In genomic region chr10:69629519-69629896, GRCh38 we compare ENCODE assay signal across 9 cellular contexts. TPM values are rescaled to one million over a fixed set of nuclear protein-coding genes. Genes with fewer than 3 reads are reported as not detected.
DNase-seq lines count a peak whose midpoint lies in the region; ATAC-seq, FAIRE-seq and TF ChIP-seq lines count a peak whose summit lies in the region.
"Had no signal": no experiment of that assay in that cellular context is flagged by ENCODE, and none has a peak within 500 bp of the region (broad histone marks: within the 10 kb centered on the region; RNA-seq: fewer than 3 reads in every experiment).

No MANE protein-coding gene starts in this region.

- H3K9ac ChIP-seq in K562 (ENCODE audit: insufficient read depth in 1 of 2, low read depth in 2 of 2, low read length in 2 of 2) = no peak overlapping the region

- no peak for TF ChIP-seq RAD21 in K562 (CRISPR knock-in tag; conservative IDR thresholded peaks at IDR 0.05 in 1 of 2, IDR thresholded peaks at IDR 0.05 in 1 of 2)

- CTCF ChIA-PET in K562 (lab: Yijun Ruan, JAX; ENCODE audit: low intra/inter-chr PET ratio) = interaction anchor here (0.9 to 1.4 kb wide), 3 partner anchors 9 to 14 kb away, joined by 3 to 7 read pairs (median 5); no protein-coding TSS in a partner anchor

- H4K20me1 ChIP-seq in K562 (replicated peaks; ENCODE audit: control insufficient read depth, insufficient read depth, low read length) = no peaks in the 10 kb centered on the region

- TF ChIP-seq CTCF in K562 (IDR thresholded peaks at IDR 0.05 in 2 of 3, conservative IDR thresholded peaks at IDR 0.05 in 1 of 3; ENCODE audit: insufficient read depth in 2 of 3, low read depth in 1 of 3, low read length in 3 of 3) (no peak), lower lobe of right lung (IDR thresholded peaks at IDR 0.05) (no peak), suprapubic skin (IDR thresholded peaks at IDR 0.05) (no peak), GM10266 (IDR thresholded peaks at IDR 0.05; ENCODE audit: control insufficient read depth, insufficient read depth, low read depth, missing control alignments) (no peak)

- H3K36me3 ChIP-seq in K562 (ENCODE audit: control insufficient read depth, insufficient read depth, low read length) = peaks cover 3% of the 10 kb centered on the region; the same call in 1 of the 3 replicates
- no peaks in the 10 kb centered on the region for H3K36me3 ChIP-seq in lower lobe of right lung
- H3K36me3 ChIP-seq in suprapubic skin = no peaks in the 10 kb centered on the region

- H3K9me3 ChIP-seq in K562 (replicated peaks; ENCODE audit: control insufficient read depth, insufficient read depth, low read depth, low read length) (no peaks in the 10 kb centered on the region), lower lobe of right lung (no peaks in the 10 kb centered on the region), suprapubic skin (no peaks in the 10 kb centered on the region)

- H2AFZ ChIP-seq in K562 (ENCODE audit: low read depth, low read length) = peak overlapping the region; percentile 62

- peaks cover 4% of the 10 kb centered on the region for H3K9me3 Mint-ChIP-seq in activated T-cell treated with anti-CD3 and anti-CD28 coated beads, Interleukin-2, amount 50 U/mL, for 24 hours

- no peak for TF ChIP-seq POLR2A in K562 (conservative IDR thresholded peaks at IDR 0.05)
- TF ChIP-seq POLR2A in suprapubic skin (IDR thresholded peaks at IDR 0.05) = no peak

- intact Hi-C loops in K562 (cut with micrococcal nuclease) = no loop called here
- intact Hi-C loops in lower lobe of right lung (cut with DNase I) = no loop called here

- FAIRE-seq in K562 (lab: Jason Lieb, UNC) = no peak

- H3K4me2 ChIP-seq in K562 (ENCODE audit: insufficient read depth, low read length) = peak overlapping the region; percentile 23; the same call in 1 of the 2 replicates

- peaks cover 17% of the 10 kb centered on the region for H3K36me3 Mint-ChIP-seq in activated T-cell treated with anti-CD3 and anti-CD28 coated beads, Interleukin-2, amount 50 U/mL, for 24 hours (ENCODE audit: low read depth)

- POLR2A ChIA-PET in K562 (lab: Yijun Ruan, JAX) = interaction anchor here (1.0 kb wide), 1 partner anchor 10 kb away, joined by 3 read pairs; no protein-coding TSS in a partner anchor

- no TSS peak for BruUV-seq in K562 (replicated peaks; lab: Mats Ljungman, UMichigan)

- H3K27me3 Mint-ChIP-seq in activated T-cell treated with anti-CD3 and anti-CD28 coated beads, Interleukin-2, amount 50 U/mL, for 24 hours = no peaks in the 10 kb centered on the region

- H3K4me3 Mint-ChIP-seq in activated T-cell treated with anti-CD3 and anti-CD28 coated beads, Interleukin-2, amount 50 U/mL, for 24 hours = peak overlapping the region; percentile 69

- H3K9me1 ChIP-seq in K562 (ENCODE audit: control insufficient read depth, insufficient read depth, low read length) = no peaks in the 10 kb centered on the region

- no peaks in the 10 kb centered on the region; a peak in 1 of 5 replicates for H3K27me3 ChIP-seq in K562 (ENCODE audit: control insufficient read depth in 2 of 2, insufficient read depth in 2 of 2, low read length in 2 of 2)
- H3K27me3 ChIP-seq in lower lobe of right lung (ENCODE audit: low read depth) = no peaks in the 10 kb centered on the region
- peaks cover 20% of the 10 kb centered on the region for H3K27me3 ChIP-seq in suprapubic skin

- peaks cover 4 to 12% of the 10 kb centered on the region in 2 experiments; a peak in 3 of 5 replicates for H3K4me1 ChIP-seq in K562 (replicated peaks in 1 of 2; ENCODE audit: control insufficient read depth in 2 of 2, insufficient read depth in 2 of 2, low read length in 2 of 2)
- H3K4me1 ChIP-seq in lower lobe of right lung = peaks cover 15% of the 10 kb centered on the region
- peaks cover 14% of the 10 kb centered on the region for H3K4me1 ChIP-seq in suprapubic skin

- H3K4me3 ChIP-seq in K562 (peak overlapping the region; percentile 58; the same call in 1 of the 2 replicates), lower lobe of right lung (peak overlapping the region; percentile 66), suprapubic skin (peak overlapping the region; percentile 56)

- no peak for TF ChIP-seq EP300 in K562 (IDR thresholded peaks at IDR 0.05; ENCODE audit: low read length)
- TF ChIP-seq EP300 in suprapubic skin (IDR thresholded peaks at IDR 0.05) = no peak

- H3K79me2 ChIP-seq in K562 (ENCODE audit: control insufficient read depth, insufficient read depth, low read length) = no peaks in the 10 kb centered on the region

- WGBS in K562 (ENCODE audit: insufficient coverage, low coverage, missing lambda C conversion rate) = 56% methylated on average over 2 of the region's 2 CpGs
- WGBS in suprapubic skin = 51% methylated on average over 2 of the region's 2 CpGs

- peaks cover 16% of the 10 kb centered on the region for H3K4me1 Mint-ChIP-seq in activated T-cell treated with anti-CD3 and anti-CD28 coated beads, Interleukin-2, amount 50 U/mL, for 24 hours (ENCODE audit: low read depth)

- in situ Hi-C loops in K562 (cut with MboI) = loop anchor here (25.0 kb wide), 1 partner anchor 392 kb away; no protein-coding TSS in a partner anchor

- ATAC-seq in K562 (no peak), lower lobe of right lung (peak in 1 of 2 donors; percentile 3), GM18498 (IDR thresholded peaks at IDR 0.05; ENCODE audit: unreplicated experiment) (no peak)

- DNase-seq in activated T-cell treated with anti-CD3 and anti-CD28 coated beads, Interleukin-2, amount 50 U/mL, for 24 hours = no peak
- DNase-seq in activated T-cell treated with anti-CD3 and anti-CD28 coated beads, Interleukin-2, amount 50 U/mL, for 1 hour = no peak
- DNase-seq in K562 (ENCODE audit: extremely low read depth in 1 of 4, low spot score in 3 of 4) (peak in 1 of 4 experiments; percentile 9), lower lobe of right lung (no peak), suprapubic skin (ENCODE audit: low spot score in 2 of 2) (no peak), caudate nucleus (lab: John Stamatoyannopoulos, UW) (no peak), GM10266 (ENCODE audit: extremely low spot score) (no peak)

- no peak overlapping the region for H3K27ac Mint-ChIP-seq in activated T-cell treated with anti-CD3 and anti-CD28 coated beads, Interleukin-2, amount 50 U/mL, for 24 hours

- H3K27ac ChIP-seq in K562 (ENCODE audit: extremely low read depth, low read depth, low read length) = no peak overlapping the region
- H3K27ac ChIP-seq in lower lobe of right lung = no peak overlapping the region
- no peak overlapping the region for H3K27ac ChIP-seq in suprapubic skin
- no peak overlapping the region for H3K27ac ChIP-seq in caudate nucleus (ENCODE audit: low read depth, low read length)

TF ChIP-seq in K562, 482 proteins besides CTCF, POLR2A, EP300 and RAD21 (continues in another document):
- TF ChIP-seq, protein P1, sequence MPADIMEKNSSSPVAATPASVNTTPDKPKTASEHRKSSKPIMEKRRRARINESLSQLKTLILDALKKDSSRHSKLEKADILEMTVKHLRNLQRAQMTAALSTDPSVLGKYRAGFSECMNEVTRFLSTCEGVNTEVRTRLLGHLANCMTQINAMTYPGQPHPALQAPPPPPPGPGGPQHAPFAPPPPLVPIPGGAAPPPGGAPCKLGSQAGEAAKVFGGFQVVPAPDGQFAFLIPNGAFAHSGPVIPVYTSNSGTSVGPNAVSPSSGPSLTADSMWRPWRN (IDR thresholded peaks at IDR 0.05; ENCODE audit: low read depth) = no peak
- TF ChIP-seq ZNF3 (CRISPR knock-in tag; IDR thresholded peaks at IDR 0.05) (no peak), ATF4 (CRISPR knock-in tag; IDR thresholded peaks at IDR 0.05) (no peak)

RNA-seq across cellular contexts. Expression of gene FAM241B, which starts 0.5 kb away (rescaled TPM):
- total RNA-seq in K562 (2011; cell fraction: chromatin; rRNA removed; ENCODE audit: low replicate concordance) = 9.7 and 14.8 TPM in 2 replicates
- total RNA-seq in K562 (2011; cell fraction: nucleolus; rRNA removed) = 11.3 and 11.4 TPM in 2 replicates
- 12.5 and 13.0 TPM in 2 replicates for total RNA-seq in K562 (2011; cell fraction: nucleoplasm; rRNA removed)
- total RNA-seq in K562 (2014; rRNA removed) (2.5 and 3.8 TPM in 2 replicates), K562 (2014; rRNA removed; fragmentation: Illumina TruSeq; extraction: Trizol) (3.0 TPM in 2 replicates), K562 (2015; rRNA removed; fragmentation: Illumina TruSeq; extraction: Trizol) (2.5 and 3.1 TPM in 2 replicates), K562 (2021) (7.3 and 7.8 TPM in 2 replicates), lower lobe of right lung (5.0 TPM), suprapubic skin (1 to 10 TPM in 3 of 4 donors, under 1 TPM in 1; 0.49 to 4.3 (median 2.5) TPM)
- polyA plus RNA-seq in K562 (2011; rRNA removed) (10.2 and 11.5 TPM in 2 replicates), K562 (2014; fragmentation: Illumina TruSeq; extraction: Trizol) (5.6 and 6.3 TPM in 2 replicates), K562 (2014; fragmentation: Nextera tagmentation; extraction: Ambion mirVana) (1 to 10 TPM; 1.9 to 2.3 TPM), K562 (2014; rRNA removed) (9.5 and 11.1 TPM in 2 replicates)
- 12.4 and 12.6 TPM in 2 replicates for polyA plus RNA-seq in K562 (2011; cell fraction: cytosol; rRNA removed)
- 12.2 and 13.2 TPM in 2 replicates for polyA plus RNA-seq in K562 (2011; cell fraction: nucleus; rRNA removed)
- polyA plus RNA-seq in K562 (2012) = 8.8 and 9.9 TPM in 2 replicates
- polyA minus RNA-seq in K562 (2011; rRNA and poly(A)+ RNA removed) = 4.0 and 5.2 TPM in 2 replicates
- polyA minus RNA-seq in K562 (2011; cell fraction: cytosol; rRNA and poly(A)+ RNA removed) = 2.8 TPM in 1 of 2 replicates, not detected in the other
- 1.5 and 3.9 TPM in 2 replicates for polyA minus RNA-seq in K562 (2011; cell fraction: nucleus; rRNA and poly(A)+ RNA removed)

RNA-seq across cellular contexts. Expression of gene NEUROG3, which starts 56.3 kb away (rescaled TPM):
- total RNA-seq in K562 (2011; cell fraction: chromatin; rRNA removed; ENCODE audit: low replicate concordance) = not detected in 2 replicates
- total RNA-seq in K562 (2011; cell fraction: nucleolus; rRNA removed) = not detected in 2 replicates
- total RNA-seq in K562 (2011; cell fraction: nucleoplasm; rRNA removed) = not detected in 2 replicates
- total RNA-seq in K562 (2014; rRNA removed) (not detected in 2 replicates), K562 (2014; rRNA removed; fragmentation: Illumina TruSeq; extraction: Trizol) (not detected in 2 replicates), K562 (2015; rRNA removed; fragmentation: Illumina TruSeq; extraction: Trizol) (not detected in 2 replicates), K562 (2021) (not detected in 2 replicates), lower lobe of right lung (not detected), suprapubic skin (not detected)
- polyA plus RNA-seq in K562 (2011; rRNA removed) (not detected in 2 replicates), K562 (2014; fragmentation: Illumina TruSeq; extraction: Trizol) (not detected in 2 replicates), K562 (2014; fragmentation: Nextera tagmentation; extraction: Ambion mirVana) (not detected), K562 (2014; rRNA removed) (not detected in 2 replicates)
- polyA plus RNA-seq in K562 (2011; cell fraction: cytosol; rRNA removed) = not detected in 2 replicates
- not detected in 2 replicates for polyA plus RNA-seq in K562 (2011; cell fraction: nucleus; rRNA removed)
- not detected in 2 replicates for polyA plus RNA-seq in K562 (2012)
- polyA minus RNA-seq in K562 (2011; rRNA and poly(A)+ RNA removed) = not detected in 2 replicates
- polyA minus RNA-seq in K562 (2011; cell fraction: cytosol; rRNA and poly(A)+ RNA removed) = not detected in 2 replicates
- polyA minus RNA-seq in K562 (2011; cell fraction: nucleus; rRNA and poly(A)+ RNA removed) = not detected in 2 replicates
- total RNA-seq: subcutaneous adipose tissue had no signal
